23 cellular contexts compared by ENCODE assay signal in the genomic region with DNA sequence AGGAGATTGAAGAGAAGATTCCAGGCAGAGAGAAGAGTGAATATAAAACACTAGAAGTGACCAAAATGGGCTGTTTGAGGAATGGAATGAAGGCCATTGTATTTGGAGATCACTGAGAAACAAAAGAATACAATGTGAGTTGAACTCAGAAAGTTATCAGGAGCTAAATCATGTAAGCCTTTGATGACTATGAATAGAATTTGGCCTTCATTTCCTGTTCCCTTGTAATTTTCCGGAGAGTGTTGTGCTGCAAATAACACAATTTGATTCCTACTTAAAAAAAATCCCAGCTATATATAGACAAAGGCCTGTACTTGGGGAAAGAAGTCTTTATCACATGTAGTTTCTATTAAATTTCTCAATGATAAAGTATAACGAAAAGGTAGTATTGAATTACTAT. TPM values are rescaled to one million over a fixed set of nuclear protein-coding genes. Genes with fewer than 3 reads are reported as not detected.
"Had no signal": no experiment of that assay in that cellular context is flagged by ENCODE, and none has a peak within 500 bp of the region (broad histone marks: within the 10 kb centered on the region; RNA-seq: fewer than 3 reads in every experiment).

No MANE protein-coding gene starts in this region.

- H3K79me2 ChIP-seq: hepatocyte had no signal

- H3K27me3 ChIP-seq: esophagus squamous epithelium, gastroesophageal sphincter, hepatocyte, tibial nerve had no signal

- H3K36me3 ChIP-seq: esophagus squamous epithelium, gastroesophageal sphincter, tibial nerve had no signal

- ATAC-seq: activated CD8-positive, alpha-beta T cell treated with anti-CD3 and anti-CD28 coated beads for 36 hours; activated naive CD8-positive, alpha-beta T cell treated with anti-CD3 and anti-CD28 coated beads, Interleukin-2, amount 50 U/mL, for 24 hours; activated T-cell treated with anti-CD3 and anti-CD28 coated beads, Interleukin-2, amount 50 U/mL, for 4 hours; activated T-helper 17 cell treated with anti-CD3 and anti-CD28 coated beads, Interleukin-2, amount 50 U/mL, for 72 hours; gastroesophageal sphincter; left cardiac atrium; naive thymus-derived CD8-positive, alpha-beta T cell; right cardiac atrium; SK-N-SH treated with all-trans-retinoic acid at 6 μM for 48 hours had no signal

- H3K4me3 Mint-ChIP-seq: activated B cell treated with CpG ODN at 0.5 μM for 24 hours; activated CD8-positive, alpha-beta T cell treated with anti-CD3 and anti-CD28 coated beads for 36 hours; activated naive CD4-positive, alpha-beta T cell treated with anti-CD3 and anti-CD28 coated beads, Interleukin-2, amount 50 U/mL, for 24 hours; activated naive CD8-positive, alpha-beta T cell treated with anti-CD3 and anti-CD28 coated beads, Interleukin-2, amount 50 U/mL, for 24 hours; activated T-cell treated with anti-CD3 and anti-CD28 coated beads, Interleukin-2, amount 50 U/mL, for 4 hours; activated T-helper 17 cell treated with anti-CD3 and anti-CD28 coated beads, Interleukin-2, amount 50 U/mL, for 72 hours; naive thymus-derived CD8-positive, alpha-beta T cell; neural crest cell had no signal

- H3K4me3 ChIP-seq: coronary artery, esophagus squamous epithelium, gastroesophageal sphincter, hepatocyte, tibial nerve had no signal

- H3K4me2 ChIP-seq: hepatocyte had no signal

- H3K27ac ChIP-seq: coronary artery, epithelial cell of prostate, esophagus squamous epithelium, gastroesophageal sphincter, hepatocyte, tibial nerve had no signal

- H3K9me3 ChIP-seq: esophagus squamous epithelium, gastroesophageal sphincter, tibial nerve had no signal

- H3K36me3 Mint-ChIP-seq: activated naive CD4-positive, alpha-beta T cell treated with anti-CD3 and anti-CD28 coated beads, Interleukin-2, amount 50 U/mL, for 24 hours; naive thymus-derived CD8-positive, alpha-beta T cell had no signal

- H3K4me1 ChIP-seq: esophagus squamous epithelium, gastroesophageal sphincter, tibial nerve had no signal

- H3K27ac Mint-ChIP-seq: activated B cell treated with CpG ODN at 0.5 μM for 24 hours; activated CD8-positive, alpha-beta T cell treated with anti-CD3 and anti-CD28 coated beads for 36 hours; activated naive CD4-positive, alpha-beta T cell treated with anti-CD3 and anti-CD28 coated beads, Interleukin-2, amount 50 U/mL, for 24 hours; activated naive CD8-positive, alpha-beta T cell treated with anti-CD3 and anti-CD28 coated beads, Interleukin-2, amount 50 U/mL, for 24 hours; activated T-helper 17 cell treated with anti-CD3 and anti-CD28 coated beads, Interleukin-2, amount 50 U/mL, for 72 hours; naive thymus-derived CD8-positive, alpha-beta T cell had no signal

- H3K4me1 Mint-ChIP-seq: activated B cell treated with CpG ODN at 0.5 μM for 24 hours; activated naive CD4-positive, alpha-beta T cell treated with anti-CD3 and anti-CD28 coated beads, Interleukin-2, amount 50 U/mL, for 24 hours; activated naive CD8-positive, alpha-beta T cell treated with anti-CD3 and anti-CD28 coated beads, Interleukin-2, amount 50 U/mL, for 24 hours; activated T-helper 17 cell treated with anti-CD3 and anti-CD28 coated beads, Interleukin-2, amount 50 U/mL, for 72 hours; naive thymus-derived CD8-positive, alpha-beta T cell had no signal

- DNase-seq: activated B cell treated with CpG ODN at 0.5 μM for 24 hours; activated CD4-positive, alpha-beta T cell treated with anti-CD3 and anti-CD28 coated beads, Interleukin-2, amount 50 U/mL, for 1 hour; activated CD8-positive, alpha-beta T cell treated with anti-CD3 and anti-CD28 coated beads for 36 hours; activated naive CD8-positive, alpha-beta T cell treated with anti-CD3 and anti-CD28 coated beads, Interleukin-2, amount 50 U/mL, for 24 hours; activated T-cell treated with anti-CD3 and anti-CD28 coated beads, Interleukin-2, amount 50 U/mL, for 4 hours; cerebellar nuclear complex; esophagus squamous epithelium; left cardiac atrium; naive thymus-derived CD8-positive, alpha-beta T cell; right cardiac atrium; stimulated activated CD4-positive, alpha-beta T cell treated with anti-CD3 and anti-CD28 coated beads, Interleukin-15, amount 100 ng/mL, for 24 hours; stimulated activated CD4-positive, alpha-beta T cell treated with anti-CD3 and anti-CD28 coated beads, Interleukin-2, amount 100 ng/mL, for 24 hours; stimulated activated naive CD4-positive, alpha-beta T cell; T-helper 2 cell had no signal

- H3K9me3 Mint-ChIP-seq: activated B cell treated with CpG ODN at 0.5 μM for 24 hours; activated CD8-positive, alpha-beta T cell treated with anti-CD3 and anti-CD28 coated beads for 36 hours; activated naive CD4-positive, alpha-beta T cell treated with anti-CD3 and anti-CD28 coated beads, Interleukin-2, amount 50 U/mL, for 24 hours; activated naive CD8-positive, alpha-beta T cell treated with anti-CD3 and anti-CD28 coated beads, Interleukin-2, amount 50 U/mL, for 24 hours; activated T-cell treated with anti-CD3 and anti-CD28 coated beads, Interleukin-2, amount 50 U/mL, for 4 hours; activated T-helper 17 cell treated with anti-CD3 and anti-CD28 coated beads, Interleukin-2, amount 50 U/mL, for 72 hours; neural crest cell had no signal

- H3K27me3 Mint-ChIP-seq: activated B cell treated with CpG ODN at 0.5 μM for 24 hours; activated naive CD8-positive, alpha-beta T cell treated with anti-CD3 and anti-CD28 coated beads, Interleukin-2, amount 50 U/mL, for 24 hours had no signal

- H2AFZ ChIP-seq: hepatocyte had no signal

RNA-seq across cellular contexts. Expression of a gene that starts 33.7 kb away (rescaled TPM):
- total RNA-seq: activated CD8-positive, alpha-beta T cell treated with anti-CD3 and anti-CD28 coated beads for 36 hours had no signal
